In genomic region chr14:34013714-34014055, GRCh38 we compare ENCODE assay signal across 8 cellular contexts.
A peak's percentile ranks its signal among the peaks of the same experiment; 100 is the strongest.
DNase-seq lines count a peak whose midpoint lies in the region; ATAC-seq and TF ChIP-seq lines count a peak whose summit lies in the region.

No MANE protein-coding gene starts in this region.

- peak overlapping the region; percentile 19 for H3K4me3 Mint-ChIP-seq in activated CD4-positive, alpha-beta T cell treated with anti-CD3 and anti-CD28 coated beads, Interleukin-2, amount 10 ng/mL, durations not matched to agents 7 days and 5 days
- no peak overlapping the region for H3K4me3 Mint-ChIP-seq in mesothelial cell of epicardium

- CTCF ChIA-PET in activated CD4-positive, alpha-beta T cell treated with anti-CD3 and anti-CD28 coated beads, Interleukin-2, amount 10 ng/mL, durations not matched to agents 7 days and 5 days (lab: Charles Lee): interaction anchor here (0.6 to 1.7 kb wide), 5 partner anchors 16 to 46 kb away, joined by 3 read pairs; no protein-coding TSS in a partner anchor

- DNase-seq in activated CD4-positive, alpha-beta T cell treated with anti-CD3 and anti-CD28 coated beads, Interleukin-2, amount 10 ng/mL, durations not matched to agents 7 days and 5 days: no peak
- DNase-seq in activated CD4-positive, alpha-beta T cell treated with anti-CD3 and anti-CD28 coated beads for 1 hour: no peak
- peak; percentile 98 for DNase-seq in NCI-H2107 treated with DMSO at 0.1 percent for 48 hours (lab: John Stamatoyannopoulos, UW; ENCODE audit: unreplicated experiment)
- peak; percentile 25 for DNase-seq in pons (ENCODE audit: low spot score)
- DNase-seq in NCI-H1436 (lab: John Stamatoyannopoulos, UW): no peak
- no peak for DNase-seq in posterior cingulate gyrus
- DNase-seq in mesothelial cell of epicardium (ENCODE audit: low spot score in 2 of 2, unreplicated experiment in 2 of 2): no peak

- peak overlapping the region; percentile 78 for H3K27ac Mint-ChIP-seq in activated CD4-positive, alpha-beta T cell treated with anti-CD3 and anti-CD28 coated beads, Interleukin-2, amount 10 ng/mL, durations not matched to agents 7 days and 5 days
- no peak overlapping the region for H3K27ac Mint-ChIP-seq in mesothelial cell of epicardium

- peaks cover 12% of the 10 kb centered on the region for H3K9me3 Mint-ChIP-seq in activated CD4-positive, alpha-beta T cell treated with anti-CD3 and anti-CD28 coated beads, Interleukin-2, amount 10 ng/mL, durations not matched to agents 7 days and 5 days
- peaks cover 10% of the 10 kb centered on the region for H3K9me3 Mint-ChIP-seq in mesothelial cell of epicardium

- intact Hi-C loops in posterior cingulate gyrus (cut with DNase I): no loop called here

- H3K27me3 Mint-ChIP-seq in activated CD4-positive, alpha-beta T cell treated with anti-CD3 and anti-CD28 coated beads, Interleukin-2, amount 10 ng/mL, durations not matched to agents 7 days and 5 days: peaks cover 27% of the 10 kb centered on the region
- H3K27me3 Mint-ChIP-seq in mesothelial cell of epicardium (ENCODE audit: low read depth): peaks cover 5% of the 10 kb centered on the region

- no peak for TF ChIP-seq CTCF in mesothelial cell of epicardium (IDR thresholded peaks at IDR 0.05; ENCODE audit: unreplicated experiment)

- peaks cover 43% of the 10 kb centered on the region for H3K4me1 Mint-ChIP-seq in activated CD4-positive, alpha-beta T cell treated with anti-CD3 and anti-CD28 coated beads, Interleukin-2, amount 10 ng/mL, durations not matched to agents 7 days and 5 days
- peaks cover 5% of the 10 kb centered on the region for H3K4me1 Mint-ChIP-seq in mesothelial cell of epicardium

- POLR2A ChIA-PET in activated CD4-positive, alpha-beta T cell treated with anti-CD3 and anti-CD28 coated beads, Interleukin-2, amount 10 ng/mL, durations not matched to agents 7 days and 5 days (lab: Charles Lee): no interaction called here

- peaks cover 31% of the 10 kb centered on the region for H3K36me3 Mint-ChIP-seq in activated CD4-positive, alpha-beta T cell treated with anti-CD3 and anti-CD28 coated beads, Interleukin-2, amount 10 ng/mL, durations not matched to agents 7 days and 5 days (ENCODE audit: low read depth)
- H3K36me3 Mint-ChIP-seq in mesothelial cell of epicardium: no peaks in the 10 kb centered on the region

- peak; percentile 48 for ATAC-seq in HG02870 (IDR thresholded peaks at IDR 0.05; ENCODE audit: unreplicated experiment)

Comparison
In these comparisons a context has a peak if more than half of its experiments do, and no peak if none do; other contexts are left out.
1. DNase-seq: peak in NCI-H2107 treated with DMSO at 0.1 percent for 48 hours (single experiment) and pons (single experiment); none in activated CD4-positive, alpha-beta T cell treated with anti-CD3 and anti-CD28 coated beads, Interleukin-2, amount 10 ng/mL, durations not matched to agents 7 days and 5 days (single experiment), activated CD4-positive, alpha-beta T cell treated with anti-CD3 and anti-CD28 coated beads for 1 hour (single experiment), NCI-H1436 (single experiment), posterior cingulate gyrus (0 of 10) and mesothelial cell of epicardium (0 of 2).